Comparison of ENCODE assay signal across 12 cellular contexts in genomic region chr15:67825880-67826716, GRCh38. TPM values are rescaled to one million over a fixed set of nuclear protein-coding genes. Genes with fewer than 3 reads are reported as not detected.
DNase-seq lines count a peak whose midpoint lies in the region; ATAC-seq and TF ChIP-seq lines count a peak whose summit lies in the region.
"Had no signal": no experiment of that assay in that cellular context is flagged by ENCODE, and none has a peak within 500 bp of the region (broad histone marks: within the 10 kb centered on the region; RNA-seq: fewer than 3 reads in every experiment).

No MANE protein-coding gene starts in this region.

- H3K27ac ChIP-seq in spleen, result no peak overlapping the region
- no peak overlapping the region for H3K27ac ChIP-seq in upper lobe of right lung
- H3K27ac ChIP-seq: HL-60 had no signal

- H3K9ac ChIP-seq in iPS-15b (ENCODE audit: low read depth, low read length), result no peak overlapping the region

- H3K4me3 Mint-ChIP-seq in activated CD8-positive, alpha-beta T cell treated with anti-CD3 and anti-CD28 coated beads, Interleukin-2, amount 10 ng/mL, durations not matched to agents 7 days and 5 days, result peak overlapping the region; percentile 59
- H3K4me3 Mint-ChIP-seq in activated CD8-positive, alpha-beta T cell treated with anti-CD3 and anti-CD28 coated beads for 36 hours, result no peak overlapping the region

- peak overlapping the region; percentile 80 for H3K27ac Mint-ChIP-seq in activated CD8-positive, alpha-beta T cell treated with anti-CD3 and anti-CD28 coated beads, Interleukin-2, amount 10 ng/mL, durations not matched to agents 7 days and 5 days
- H3K27ac Mint-ChIP-seq in activated CD8-positive, alpha-beta T cell treated with anti-CD3 and anti-CD28 coated beads for 36 hours, result no peak overlapping the region

- H3K4me1 ChIP-seq in iPS-15b (ENCODE audit: control insufficient read depth, insufficient read depth, low read length), result peaks cover 11% of the 10 kb centered on the region
- H3K4me1 ChIP-seq in spleen, result peaks cover 28 to 95% (median 85%) of the 10 kb centered on the region in 6 donors
- H3K4me1 ChIP-seq in upper lobe of right lung, result peaks cover 30% of the 10 kb centered on the region

- POLR2A ChIA-PET in activated CD8-positive, alpha-beta T cell treated with anti-CD3 and anti-CD28 coated beads, Interleukin-2, amount 10 ng/mL, durations not matched to agents 7 days and 5 days (lab: Charles Lee), result no interaction called here
- POLR2A ChIA-PET in activated CD8-positive, alpha-beta T cell treated with anti-CD3 and anti-CD28 coated beads for 36 hours (lab: Charles Lee), result interaction anchor here (0.7 kb wide), 1 partner anchor 12 kb away, joined by 3 read pairs; no protein-coding TSS in a partner anchor

- H3K9me3 ChIP-seq in iPS-15b (ENCODE audit: control insufficient read depth, insufficient read depth, low read length), result no peaks in the 10 kb centered on the region
- peaks cover 0 to 16% (median 0%) of the 10 kb centered on the region in 8 donors for H3K9me3 ChIP-seq in spleen
- no peaks in the 10 kb centered on the region for H3K9me3 ChIP-seq in upper lobe of right lung

- DNase-seq in activated CD8-positive, alpha-beta T cell treated with anti-CD3 and anti-CD28 coated beads, Interleukin-2, amount 10 ng/mL, durations not matched to agents 7 days and 5 days, result no peak
- DNase-seq in activated CD8-positive, alpha-beta T cell treated with anti-CD3 and anti-CD28 coated beads for 36 hours, result no peak
- DNase-seq in activated CD4-positive, alpha-beta T cell treated with anti-CD3 and anti-CD28 coated beads, Interleukin-2, amount 50 U/mL, for 48 hours, result peak; percentile 12 to 23
- peak; percentile 69 for DNase-seq in spleen
- DNase-seq in activated effector memory CD4-positive, alpha-beta T cell treated with anti-CD3 and anti-CD28 coated beads, Interleukin-2, amount 50 U/mL, for 16 hours, result no peak
- DNase-seq in T-helper 9 cell, result no peak
- no peak for DNase-seq in upper lobe of right lung
- DNase-seq: AML-193, NCI-H2171 had no signal

- no peak for TF ChIP-seq CTCF in activated CD8-positive, alpha-beta T cell treated with anti-CD3 and anti-CD28 coated beads for 36 hours (IDR thresholded peaks at IDR 0.05)
- TF ChIP-seq CTCF in spleen (IDR thresholded peaks at IDR 0.05 in 8 of 11, conservative IDR thresholded peaks at IDR 0.05 in 3 of 11), result no peak
- TF ChIP-seq CTCF in upper lobe of right lung (IDR thresholded peaks at IDR 0.05), result no peak

- ATAC-seq in activated CD8-positive, alpha-beta T cell treated with anti-CD3 and anti-CD28 coated beads, Interleukin-2, amount 10 ng/mL, durations not matched to agents 7 days and 5 days, result no peak
- no peak for ATAC-seq in activated CD8-positive, alpha-beta T cell treated with anti-CD3 and anti-CD28 coated beads for 36 hours
- no peak for ATAC-seq in upper lobe of right lung
- ATAC-seq: activated naive CD4-positive, alpha-beta T cell treated with anti-CD3 and anti-CD28 coated beads, Interleukin-2, amount 50 U/mL, for 72 hours had no signal

- intact Hi-C loops in activated CD8-positive, alpha-beta T cell treated with anti-CD3 and anti-CD28 coated beads for 36 hours (cut with micrococcal nuclease), result no loop called here
- intact Hi-C loops in spleen (cut with DNase I; ENCODE audit: low total_unique reads), result no loop called here
- intact Hi-C loops in upper lobe of right lung (cut with DNase I), result no loop called here

- CTCF ChIA-PET in activated CD8-positive, alpha-beta T cell treated with anti-CD3 and anti-CD28 coated beads, Interleukin-2, amount 10 ng/mL, durations not matched to agents 7 days and 5 days (lab: Charles Lee), result interaction anchor here (0.8 kb wide), 1 partner anchor 10 kb away, joined by 3 read pairs; no protein-coding TSS in a partner anchor
- CTCF ChIA-PET in activated CD8-positive, alpha-beta T cell treated with anti-CD3 and anti-CD28 coated beads for 36 hours (lab: Charles Lee), result interaction anchor here (0.6 to 3.4 kb wide), 2 partner anchors 10 to 298 kb away, joined by 3 to 15 read pairs; no protein-coding TSS in a partner anchor

- H3K27me3 ChIP-seq in iPS-15b (ENCODE audit: control insufficient read depth, insufficient read depth, low read length) (peaks cover 92% of the 10 kb centered on the region), spleen (replicated peaks in 1 of 7) (peaks cover 41 to 100% (median 100%) of the 10 kb centered on the region in 7 donors), upper lobe of right lung (peaks cover 100% of the 10 kb centered on the region)

- WGBS in spleen, 5 donors, result 9 to 17% (median 11%) methylated on average over 29 to 77 of the region's 77 CpGs

- peaks cover 51% of the 10 kb centered on the region for H3K4me1 Mint-ChIP-seq in activated CD8-positive, alpha-beta T cell treated with anti-CD3 and anti-CD28 coated beads, Interleukin-2, amount 10 ng/mL, durations not matched to agents 7 days and 5 days (ENCODE audit: low read depth)
- peaks cover 49% of the 10 kb centered on the region for H3K4me1 Mint-ChIP-seq in activated CD8-positive, alpha-beta T cell treated with anti-CD3 and anti-CD28 coated beads for 36 hours (ENCODE audit: low read depth)

- no peaks in the 10 kb centered on the region for H3K9me3 Mint-ChIP-seq in activated CD8-positive, alpha-beta T cell treated with anti-CD3 and anti-CD28 coated beads, Interleukin-2, amount 10 ng/mL, durations not matched to agents 7 days and 5 days (ENCODE audit: insufficient read depth)
- H3K9me3 Mint-ChIP-seq in activated CD8-positive, alpha-beta T cell treated with anti-CD3 and anti-CD28 coated beads for 36 hours, result no peaks in the 10 kb centered on the region
- H3K9me3 Mint-ChIP-seq: activated naive CD4-positive, alpha-beta T cell treated with anti-CD3 and anti-CD28 coated beads, Interleukin-2, amount 50 U/mL, for 72 hours had no signal

- no peak for TF ChIP-seq POLR2A in spleen (IDR thresholded peaks at IDR 0.05)

- H3K27me3 Mint-ChIP-seq in activated CD8-positive, alpha-beta T cell treated with anti-CD3 and anti-CD28 coated beads, Interleukin-2, amount 10 ng/mL, durations not matched to agents 7 days and 5 days (ENCODE audit: low read depth), result peaks cover 75% of the 10 kb centered on the region
- H3K27me3 Mint-ChIP-seq in activated CD8-positive, alpha-beta T cell treated with anti-CD3 and anti-CD28 coated beads for 36 hours, result peaks cover 73% of the 10 kb centered on the region

- H3K4me3 ChIP-seq in iPS-15b (ENCODE audit: low read depth, low read length) (peak overlapping the region; percentile 48), spleen (peak overlapping the region in 7 of 8 donors; percentile 25 to 56 (median 32)), upper lobe of right lung (no peak overlapping the region)

- peaks cover 10% of the 10 kb centered on the region for H3K36me3 Mint-ChIP-seq in activated CD8-positive, alpha-beta T cell treated with anti-CD3 and anti-CD28 coated beads, Interleukin-2, amount 10 ng/mL, durations not matched to agents 7 days and 5 days (ENCODE audit: low read depth)
- no peaks in the 10 kb centered on the region for H3K36me3 Mint-ChIP-seq in activated CD8-positive, alpha-beta T cell treated with anti-CD3 and anti-CD28 coated beads for 36 hours (ENCODE audit: low read depth)

- no peaks in the 10 kb centered on the region for H3K36me3 ChIP-seq in iPS-15b (ENCODE audit: control insufficient read depth, insufficient read depth, low read length)
- no peaks in the 10 kb centered on the region for H3K36me3 ChIP-seq in spleen
- no peaks in the 10 kb centered on the region for H3K36me3 ChIP-seq in upper lobe of right lung

RNA-seq across cellular contexts. Expression of gene SKOR1, which starts 0.8 kb away (rescaled TPM):
- under 1 TPM; 0.21 to 0.32 TPM for total RNA-seq in activated CD8-positive, alpha-beta T cell treated with anti-CD3 and anti-CD28 coated beads, Interleukin-2, amount 10 ng/mL, durations not matched to agents 7 days and 5 days
- total RNA-seq in activated CD8-positive, alpha-beta T cell treated with anti-CD3 and anti-CD28 coated beads for 36 hours, result under 1 TPM; 0.09 to 0.25 TPM
- total RNA-seq in spleen (1 to 10 TPM in 1 of 7 donors, under 1 TPM in 6; 0.17 to 1.1 (median 0.57) TPM), upper lobe of right lung (0.52 TPM)
- under 1 TPM; 0.06 to 0.29 (median 0.20) TPM for polyA plus RNA-seq in spleen

RNA-seq across cellular contexts. Expression of gene RNU6-1, which starts 13.7 kb away (rescaled TPM):
- not detected for total RNA-seq in activated CD8-positive, alpha-beta T cell treated with anti-CD3 and anti-CD28 coated beads, Interleukin-2, amount 10 ng/mL, durations not matched to agents 7 days and 5 days
- total RNA-seq in activated CD8-positive, alpha-beta T cell treated with anti-CD3 and anti-CD28 coated beads for 36 hours, result not detected
- total RNA-seq in spleen, result not detected
- polyA plus RNA-seq in spleen, result not detected
- total RNA-seq in upper lobe of right lung, result not detected
- total RNA-seq: activated naive CD4-positive, alpha-beta T cell treated with anti-CD3 and anti-CD28 coated beads, Interleukin-2, amount 50 U/mL, for 72 hours had no signal

Comparison
In these comparisons a context has a peak if more than half of its experiments do, and no peak if none do; other contexts are left out.
1. DNase-seq: peak in activated CD4-positive, alpha-beta T cell treated with anti-CD3 and anti-CD28 coated beads, Interleukin-2, amount 50 U/mL, for 48 hours (2 of 2) and spleen (single experiment); none in activated CD8-positive, alpha-beta T cell treated with anti-CD3 and anti-CD28 coated beads, Interleukin-2, amount 10 ng/mL, durations not matched to agents 7 days and 5 days (single experiment), activated CD8-positive, alpha-beta T cell treated with anti-CD3 and anti-CD28 coated beads for 36 hours (single experiment), activated effector memory CD4-positive, alpha-beta T cell treated with anti-CD3 and anti-CD28 coated beads, Interleukin-2, amount 50 U/mL, for 16 hours (single experiment), T-helper 9 cell (single experiment) and upper lobe of right lung (single experiment).